8 cellular contexts compared by ENCODE assay signal in genomic region chr10:84333864-84334451, GRCh38. TPM values are rescaled to one million over a fixed set of nuclear protein-coding genes. Genes with fewer than 3 reads are reported as not detected.
DNase-seq lines count a peak whose midpoint lies in the region; ATAC-seq, FAIRE-seq and TF ChIP-seq lines count a peak whose summit lies in the region.

No MANE protein-coding gene starts in this region.

- peaks cover 15 to 78% of the 10 kb centered on the region in 2 experiments for H3K79me1 ChIP-seq in IMR-90 (ENCODE audit: low read depth in 1 of 2, low read length in 2 of 2)

- no peak overlapping the region for H2BK20ac ChIP-seq in IMR-90 (ENCODE audit: low read depth, low read length)

- TF ChIP-seq POLR2A in IMR-90 (IDR thresholded peaks at IDR 0.05; ENCODE audit: low read depth, low read length), result 0 out of 2 replicates have a peak, but pooled peaks have one; percentile 20

- no peaks in the 10 kb centered on the region for H3K36me3 ChIP-seq in IMR-90 (ENCODE audit: control insufficient read depth, insufficient read depth, low read length)
- no peaks in the 10 kb centered on the region for H3K36me3 ChIP-seq in fibroblast of lung (ENCODE audit: control insufficient read depth, insufficient read depth, low read length)
- no peaks in the 10 kb centered on the region for H3K36me3 ChIP-seq in kidney (ENCODE audit: control insufficient read depth in 1 of 2, insufficient read depth in 2 of 2, low read length in 2 of 2)

- no peak overlapping the region for H3K14ac ChIP-seq in IMR-90 (replicated peaks; ENCODE audit: low read depth, low read length)

- dilution Hi-C loops in IMR-90 (cut with HindIII; ENCODE audit: low sequenced_read_pairs, unreplicated experiment), result no loop called here

- no peak overlapping the region for H4K91ac ChIP-seq in IMR-90 (ENCODE audit: insufficient read depth, low read depth, low read length)

- peaks cover 20% of the 10 kb centered on the region for H3K36me3 Mint-ChIP-seq in CD4-positive, alpha-beta T cell (ENCODE audit: low read depth)
- peaks cover 18% of the 10 kb centered on the region for H3K36me3 Mint-ChIP-seq in activated CD4-positive, alpha-beta T cell treated with anti-CD3 and anti-CD28 coated beads for 36 hours (ENCODE audit: low read depth)

- H2BK15ac ChIP-seq in IMR-90 (ENCODE audit: low read depth, low read length), result no peak overlapping the region

- H3K9me3 ChIP-seq in CD4-positive, alpha-beta T cell (ENCODE audit: control insufficient read depth, low read length), result no peaks in the 10 kb centered on the region
- no peaks in the 10 kb centered on the region for H3K9me3 ChIP-seq in IMR-90 (ENCODE audit: control insufficient read depth, insufficient read depth, low read length)
- H3K9me3 ChIP-seq in fibroblast of lung (ENCODE audit: control insufficient read depth, insufficient read depth, low read depth, low read length), result no peaks in the 10 kb centered on the region
- H3K9me3 ChIP-seq in kidney (ENCODE audit: control insufficient read depth in 1 of 2, low read length in 2 of 2), result no peaks in the 10 kb centered on the region

- no peak overlapping the region for H2BK120ac ChIP-seq in IMR-90 (ENCODE audit: low read depth, low read length)

- H3K79me2 ChIP-seq in fibroblast of lung (ENCODE audit: control insufficient read depth, insufficient read depth, low read length), result peaks cover 72% of the 10 kb centered on the region

- no TSS peak for BruUV-seq in IMR-90 (replicated peaks; lab: Mats Ljungman, UMichigan)

- H3K23ac ChIP-seq in IMR-90 (ENCODE audit: low read depth, low read length), result no peak overlapping the region

- TF ChIP-seq RAD21 in IMR-90 (IDR thresholded peaks at IDR 0.05; ENCODE audit: low read length), result no peak

- peak overlapping the region; percentile 64 for H3K27ac ChIP-seq in CD4-positive, alpha-beta T cell (ENCODE audit: low read depth, low read length)
- H3K27ac ChIP-seq in IMR-90 (ENCODE audit: insufficient read depth, low read length) (no peak overlapping the region), fibroblast of lung (ENCODE audit: insufficient read depth, low read length) (no peak overlapping the region), kidney (ENCODE audit: low read depth in 2 of 2, low read length in 2 of 2) (no peak overlapping the region)

- H3K9ac ChIP-seq in IMR-90 (ENCODE audit: low read depth, low read length), result no peak overlapping the region
- H3K9ac ChIP-seq in fibroblast of lung (ENCODE audit: insufficient read depth, low read length), result no peak overlapping the region
- H3K9ac ChIP-seq in kidney (ENCODE audit: low read length in 2 of 2), result no peak overlapping the region

- no peak overlapping the region for H2AFZ ChIP-seq in IMR-90 (replicated peaks; ENCODE audit: low read length, poor library complexity)
- H2AFZ ChIP-seq in fibroblast of lung (ENCODE audit: low read length), result no peak overlapping the region

- CTCF ChIA-PET in CD4-positive, alpha-beta T cell (lab: Charles Lee), result interaction anchor here (0.8 to 3.3 kb wide), 12 partner anchors 17 to 206 kb away, joined by 3 to 44 read pairs (median 4); no protein-coding TSS in a partner anchor
- CTCF ChIA-PET in IMR-90 (lab: Yijun Ruan, JAX), result no interaction called here
- CTCF ChIA-PET in activated CD4-positive, alpha-beta T cell treated with anti-CD3 and anti-CD28 coated beads for 36 hours (lab: Charles Lee), result interaction anchor here (0.6 to 3.4 kb wide), 20 partner anchors 9 to 210 kb away, joined by 3 to 27 read pairs (median 5); no protein-coding TSS in a partner anchor

- H4K8ac ChIP-seq in IMR-90 (ENCODE audit: low read depth in 2 of 2, low read length in 2 of 2), result no peak overlapping the region

- peak; percentile 78 for ATAC-seq in CD4-positive, alpha-beta T cell (ENCODE audit: poor library complexity)
- ATAC-seq in GM21381 (IDR thresholded peaks at IDR 0.05; ENCODE audit: unreplicated experiment) (peak; percentile 35), IMR-90 (ENCODE audit: low read depth) (peak; percentile 22)
- ATAC-seq in activated CD4-positive, alpha-beta T cell treated with anti-CD3 and anti-CD28 coated beads for 36 hours, result peak; percentile 83

- no peaks in the 10 kb centered on the region for H3K27me3 Mint-ChIP-seq in CD4-positive, alpha-beta T cell
- H3K27me3 Mint-ChIP-seq in activated CD4-positive, alpha-beta T cell treated with anti-CD3 and anti-CD28 coated beads for 36 hours, result no peaks in the 10 kb centered on the region

- peak overlapping the region; percentile 82 for H3K27ac Mint-ChIP-seq in CD4-positive, alpha-beta T cell
- peak overlapping the region; percentile 93 for H3K27ac Mint-ChIP-seq in activated CD4-positive, alpha-beta T cell treated with anti-CD3 and anti-CD28 coated beads for 36 hours

- H3K4me3 ChIP-seq in IMR-90 (ENCODE audit: insufficient read depth, low read depth, low read length) (no peak overlapping the region), fibroblast of lung (replicated peaks in 1 of 4; ENCODE audit: control extremely low read depth in 1 of 4, insufficient read depth in 1 of 4, low read depth in 3 of 4, low read length in 4 of 4) (no peak overlapping the region), kidney (ENCODE audit: low read length in 2 of 2) (no peak overlapping the region)

- H4K20me1 ChIP-seq in IMR-90 (ENCODE audit: insufficient read depth, low read length) (peaks cover 74% of the 10 kb centered on the region), fibroblast of lung (ENCODE audit: control insufficient read depth, extremely low read depth, insufficient read depth, low read length) (no peaks in the 10 kb centered on the region)

- H3K27me3 ChIP-seq in CD4-positive, alpha-beta T cell (ENCODE audit: control insufficient read depth, insufficient read depth, low read length), result no peaks in the 10 kb centered on the region
- H3K27me3 ChIP-seq in IMR-90 (ENCODE audit: control insufficient read depth, insufficient read depth, low read length) (no peaks in the 10 kb centered on the region), fibroblast of lung (ENCODE audit: control insufficient read depth, insufficient read depth, low read length) (no peaks in the 10 kb centered on the region)

- in situ Hi-C loops in IMR-90 (cut with MboI; ENCODE audit: low sequenced_read_pairs), result no loop called here

- H3K4me1 Mint-ChIP-seq in CD4-positive, alpha-beta T cell (ENCODE audit: low read depth), result peaks cover 54% of the 10 kb centered on the region
- peaks cover 38% of the 10 kb centered on the region for H3K4me1 Mint-ChIP-seq in activated CD4-positive, alpha-beta T cell treated with anti-CD3 and anti-CD28 coated beads for 36 hours

- no peak for TF ChIP-seq CTCF in CD4-positive, alpha-beta T cell (IDR thresholded peaks at IDR 0.05)
- no peak for TF ChIP-seq CTCF in IMR-90 (conservative IDR thresholded peaks at IDR 0.05; ENCODE audit: low read depth, low read length)
- no peak for TF ChIP-seq CTCF in fibroblast of lung (conservative IDR thresholded peaks at IDR 0.05 in 1 of 2, IDR thresholded peaks at IDR 0.05 in 1 of 2; ENCODE audit: low read depth in 1 of 2, low read length in 2 of 2)
- no peak for TF ChIP-seq CTCF in kidney (IDR thresholded peaks at IDR 0.05; ENCODE audit: borderline replicate concordance, extremely low read depth, insufficient read depth)

- POLR2A ChIA-PET in CD4-positive, alpha-beta T cell (lab: Charles Lee), result interaction anchor here (1.0 to 1.2 kb wide), 5 partner anchors 12 to 195 kb away, joined by 3 to 6 read pairs (median 4); partner anchors contain the start of gene GHITM
- POLR2A ChIA-PET in IMR-90 (lab: Charles Lee; ENCODE audit: unreplicated experiment), result no interaction called here
- POLR2A ChIA-PET in activated CD4-positive, alpha-beta T cell treated with anti-CD3 and anti-CD28 coated beads for 36 hours (lab: Charles Lee), result interaction anchor here (0.6 to 1.2 kb wide), 6 partner anchors 11 to 67 kb away, joined by 3 to 7 read pairs (median 3); no protein-coding TSS in a partner anchor

- H3K9me1 ChIP-seq in IMR-90 (ENCODE audit: insufficient read depth, low read length), result peaks cover 31% of the 10 kb centered on the region

- no peak overlapping the region for H3K4ac ChIP-seq in IMR-90 (ENCODE audit: low read depth, low read length)

- DNase-seq in CD4-positive, alpha-beta T cell, result peak; percentile 38 to 80 (median 58)
- DNase-seq in IMR-90, result peak; percentile 55
- DNase-seq in activated CD4-positive, alpha-beta T cell treated with anti-CD3 and anti-CD28 coated beads for 36 hours, result peak; percentile 76
- peak; percentile 21 to 41 for DNase-seq in fibroblast of lung (ENCODE audit: low read depth in 2 of 2)
- DNase-seq in stimulated activated CD8-positive, alpha-beta memory T cell treated with anti-CD3 and anti-CD28 coated beads, Interleukin-4, amount 100 ng/mL, for 4 hours (ENCODE audit: low read depth in 2 of 2, low spot score in 1 of 2), result peak; percentile 37 to 50
- no peak for DNase-seq in kidney
- no peak for DNase-seq in HPDE6-E6E7 (ENCODE audit: extremely low spot score)

- H2BK5ac ChIP-seq in IMR-90 (ENCODE audit: low read depth, low read length, poor library complexity, severe bottlenecking), result no peak overlapping the region

- H3K4me3 Mint-ChIP-seq in CD4-positive, alpha-beta T cell, result peak overlapping the region; percentile 42
- peak overlapping the region; percentile 52 for H3K4me3 Mint-ChIP-seq in activated CD4-positive, alpha-beta T cell treated with anti-CD3 and anti-CD28 coated beads for 36 hours

- H2AK5ac ChIP-seq in IMR-90 (ENCODE audit: low read depth, low read length), result no peak overlapping the region; the same call in 1 of the 2 replicates

- intact Hi-C loops in CD4-positive, alpha-beta T cell (cut with DNase I, micrococcal nuclease), result loop anchor here in 1 of 2 experiments (1.0 to 5.0 kb wide), 4 partner anchors 25 to 1278 kb away; partner anchors contain the start of gene GHITM
- intact Hi-C loops in IMR-90 (cut with micrococcal nuclease), result no loop called here
- intact Hi-C loops in activated CD4-positive, alpha-beta T cell treated with anti-CD3 and anti-CD28 coated beads for 36 hours (cut with DNase I, micrococcal nuclease), result loop anchor here (1.0 to 2.0 kb wide), 2 partner anchors 8 to 39 kb away; no protein-coding TSS in a partner anchor
- intact Hi-C loops in kidney (cut with DNase I), result no loop called here

- FAIRE-seq in kidney (lab: Jason Lieb, UNC), result no peak

- H3K56ac ChIP-seq in IMR-90 (ENCODE audit: extremely low read depth, insufficient read depth, low read length), result no peak overlapping the region

- no peak overlapping the region for H4K5ac ChIP-seq in IMR-90 (ENCODE audit: low read depth, low read length)

- H2AK9ac ChIP-seq in IMR-90 (replicated peaks; ENCODE audit: low read depth, low read length, poor library complexity), result no peak overlapping the region

- no peaks in the 10 kb centered on the region for H3K9me3 Mint-ChIP-seq in CD4-positive, alpha-beta T cell
- H3K9me3 Mint-ChIP-seq in activated CD4-positive, alpha-beta T cell treated with anti-CD3 and anti-CD28 coated beads for 36 hours (ENCODE audit: low read depth), result no peaks in the 10 kb centered on the region

- no peak overlapping the region for H3K18ac ChIP-seq in IMR-90 (ENCODE audit: low read depth, low read length)

- H3K4me2 ChIP-seq in IMR-90 (ENCODE audit: low read depth, low read length), result peak overlapping the region; percentile 16
- no peak overlapping the region for H3K4me2 ChIP-seq in fibroblast of lung (ENCODE audit: extremely low read depth, insufficient read depth, low read length)

- WGBS in IMR-90 (ENCODE audit: extremely low coverage in 2 of 2, insufficient read length in 1 of 2), 2 experiments, result 80% methylated on average over 1 of the region's 2 CpGs; no CpG with 5 or more reads in 1 of the 2 experiments

- H3K4me1 ChIP-seq in IMR-90 (ENCODE audit: control insufficient read depth, insufficient read depth, low read length), result peaks cover 10% of the 10 kb centered on the region
- peaks cover 4% of the 10 kb centered on the region for H3K4me1 ChIP-seq in fibroblast of lung (ENCODE audit: control insufficient read depth, extremely low read depth, insufficient read depth, low read length)
- H3K4me1 ChIP-seq in kidney (ENCODE audit: control insufficient read depth in 1 of 2, insufficient read depth in 1 of 2, low read depth in 1 of 2, low read length in 2 of 2), result peaks cover 4 to 6% of the 10 kb centered on the region in 2 donors

RNA-seq across cellular contexts. Expression of gene CCSER2, which starts 5.6 kb away (rescaled TPM):
- 100 to 1,000 TPM; 134 to 148 TPM for total RNA-seq in CD4-positive, alpha-beta T cell
- total RNA-seq in IMR-90 (2012; rRNA removed) (27.8 and 31.7 TPM in 2 replicates), fibroblast of lung (23.6 and 28.2 TPM in 2 replicates), kidney (46.4 TPM)
- polyA plus RNA-seq in IMR-90 (2012; rRNA removed) (18.0 and 20.4 TPM in 2 replicates), fibroblast of lung (60.1 and 65.4 TPM in 2 replicates), kidney (ENCODE audit: insufficient read depth, low read depth, low replicate concordance) (12.6 TPM)
- polyA plus RNA-seq in IMR-90 (2012; cell fraction: cytosol; rRNA removed), result 3.7 and 4.3 TPM in 2 replicates
- polyA plus RNA-seq in IMR-90 (2012; cell fraction: nucleus; rRNA removed; ENCODE audit: low replicate concordance), result 4.0 and 33.3 TPM in 2 replicates
- total RNA-seq in activated CD4-positive, alpha-beta T cell treated with anti-CD3 and anti-CD28 coated beads for 36 hours, result 10 to 100 TPM; 61.2 to 85.2 TPM
- polyA plus RNA-seq in fibroblast of lung (2012), result 31.7 and 33.5 TPM in 2 replicates
- 16.9 and 24.8 TPM in 2 replicates for polyA minus RNA-seq in fibroblast of lung (ENCODE audit: low replicate concordance)

Comparison
In these comparisons a context has a peak if more than half of its experiments do, and no peak if none do; other contexts are left out.
1. ATAC-seq: peak in every context shown above with its lines; median percentile 83 in activated CD4-positive, alpha-beta T cell treated with anti-CD3 and anti-CD28 coated beads for 36 hours; 78 in CD4-positive, alpha-beta T cell; 35 in GM21381; 22 in IMR-90.
2. DNase-seq: peak in CD4-positive, alpha-beta T cell (10 of 10), IMR-90 (single experiment), activated CD4-positive, alpha-beta T cell treated with anti-CD3 and anti-CD28 coated beads for 36 hours (single experiment), fibroblast of lung (2 of 2) and stimulated activated CD8-positive, alpha-beta memory T cell treated with anti-CD3 and anti-CD28 coated beads, Interleukin-4, amount 100 ng/mL, for 4 hours (2 of 2); none in kidney (single experiment) and HPDE6-E6E7 (single experiment).
3. intact Hi-C loops: an anchor here in activated CD4-positive, alpha-beta T cell treated with anti-CD3 and anti-CD28 coated beads for 36 hours (1.0 to 2.0 kb wide); none called in IMR-90 and kidney.